12 cellular contexts compared by ENCODE assay signal in genomic region chr20:37741560-37741959, GRCh38.
"Had no signal": no experiment of that assay in that cellular context is flagged by ENCODE, and none has a peak within 500 bp of the region (broad histone marks: within the 10 kb centered on the region; RNA-seq: fewer than 3 reads in every experiment).

No MANE protein-coding gene starts in this region.

- H3K4me1 ChIP-seq: colonic mucosa had no signal

- FAIRE-seq: urothelium cell line had no signal

- ATAC-seq: natural killer cell had no signal

- H3K4me1 Mint-ChIP-seq: activated naive CD4-positive, alpha-beta T cell treated with anti-CD3 and anti-CD28 coated beads, Interleukin-2, amount 50 U/mL, for 24 hours had no signal

- H3K4me3 ChIP-seq: colonic mucosa had no signal

- H3K9me3 Mint-ChIP-seq: activated naive CD4-positive, alpha-beta T cell treated with anti-CD3 and anti-CD28 coated beads, Interleukin-2, amount 50 U/mL, for 24 hours; natural killer cell had no signal

- H3K27ac ChIP-seq: colonic mucosa had no signal

- DNase-seq: activated CD4-positive, alpha-beta T cell treated with anti-CD3 and anti-CD28 coated beads, Interleukin-2, amount 50 U/mL, for 4 hours; activated CD4-positive, CD25-positive, alpha-beta regulatory T cell treated with anti-CD3 and anti-CD28 coated beads, Interleukin-2, amount 50 U/mL, for 72 hours; activated effector memory CD4-positive, alpha-beta T cell treated with Interleukin-2 at 50 U/mL for 16 hours; activated T-cell treated with anti-CD3 and anti-CD28 coated beads, Interleukin-2, amount 50 U/mL, for 1 hour; amygdala; colonic mucosa; effector CD4-positive, alpha-beta T cell; hippocampal formation; natural killer cell; SW 1271 had no signal

- H3K27ac Mint-ChIP-seq: activated naive CD4-positive, alpha-beta T cell treated with anti-CD3 and anti-CD28 coated beads, Interleukin-2, amount 50 U/mL, for 24 hours; natural killer cell had no signal

- H3K4me3 Mint-ChIP-seq: activated naive CD4-positive, alpha-beta T cell treated with anti-CD3 and anti-CD28 coated beads, Interleukin-2, amount 50 U/mL, for 24 hours; natural killer cell had no signal

- H3K9me3 ChIP-seq: colonic mucosa had no signal

- H3K27me3 ChIP-seq: colonic mucosa had no signal

- H3K27me3 Mint-ChIP-seq: activated naive CD4-positive, alpha-beta T cell treated with anti-CD3 and anti-CD28 coated beads, Interleukin-2, amount 50 U/mL, for 24 hours had no signal
